Comparison of ENCODE assay signal across 8 cellular contexts in the genomic region with DNA sequence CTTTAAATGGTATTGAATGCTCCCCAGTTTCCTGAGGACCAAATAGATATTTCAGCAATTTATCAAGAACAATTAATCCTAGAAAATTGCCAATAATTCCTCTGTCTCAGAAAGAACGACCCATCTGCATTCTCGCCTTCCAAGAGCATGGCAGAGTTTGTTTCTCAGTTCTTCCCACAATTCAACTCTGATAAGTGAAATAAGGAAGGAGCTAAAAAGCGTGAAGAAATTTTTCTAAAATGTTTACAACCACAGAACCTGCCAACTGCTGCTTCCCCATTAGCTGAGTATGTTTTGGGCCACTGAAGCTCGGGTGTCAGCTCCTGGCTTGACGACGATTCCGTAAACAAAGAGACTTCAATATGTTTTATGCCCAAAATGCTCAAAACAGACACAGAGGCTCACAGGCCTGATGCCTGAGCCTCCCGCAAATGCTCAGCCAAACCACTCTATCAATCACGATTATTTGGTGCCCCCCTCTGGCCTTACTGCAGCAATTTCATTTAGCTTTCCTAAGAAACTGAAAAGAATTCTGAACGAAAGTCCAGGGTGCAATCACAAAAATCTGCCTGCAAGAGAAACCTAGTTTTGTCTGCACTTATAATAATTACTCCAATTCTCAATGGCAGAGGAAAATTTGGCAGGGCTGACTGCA.
DNase-seq lines count a peak whose midpoint lies in the region; ATAC-seq and TF ChIP-seq lines count a peak whose summit lies in the region.

No MANE protein-coding gene starts in this region.

- H3K27ac ChIP-seq in OCI-LY3 (ENCODE audit: low read length): no peak overlapping the region
- H3K27ac ChIP-seq in mesendoderm (ENCODE audit: low read depth, low read length): no peak overlapping the region
- H3K27ac ChIP-seq in colonic mucosa: no peak overlapping the region

- H4K5ac ChIP-seq in mesendoderm (ENCODE audit: low read length): no peak overlapping the region

- TF ChIP-seq CTCF in OCI-LY3 (IDR thresholded peaks at IDR 0.05; ENCODE audit: low read depth, low read length) (peak; percentile 78), colonic mucosa (IDR thresholded peaks at IDR 0.05) (no peak)

- H3K27me3 ChIP-seq in OCI-LY3 (ENCODE audit: low read depth, low read length) (no peaks in the 10 kb centered on the region), mesendoderm (ENCODE audit: insufficient read depth, low read length, poor library complexity) (no peaks in the 10 kb centered on the region), colonic mucosa (no peaks in the 10 kb centered on the region)

- no peak overlapping the region for H2AK5ac ChIP-seq in mesendoderm (ENCODE audit: low read length)

- no peaks in the 10 kb centered on the region for H3K79me1 ChIP-seq in mesendoderm (ENCODE audit: low read length)

- H3K79me2 ChIP-seq in OCI-LY3 (ENCODE audit: low read length) (no peaks in the 10 kb centered on the region), mesendoderm (ENCODE audit: control insufficient read depth, insufficient read depth, low read length) (no peaks in the 10 kb centered on the region)

- ATAC-seq in HG03103 (IDR thresholded peaks at IDR 0.05; ENCODE audit: low read depth, unreplicated experiment) (peak; percentile 60), HG03439 (IDR thresholded peaks at IDR 0.05; ENCODE audit: unreplicated experiment) (no peak)

- no peak overlapping the region for H3K23ac ChIP-seq in mesendoderm (ENCODE audit: low read length)

- H3K56ac ChIP-seq in mesendoderm (ENCODE audit: low read length): peak overlapping the region; percentile 65

- no peak overlapping the region for H2BK5ac ChIP-seq in mesendoderm (ENCODE audit: low read length)

- intact Hi-C loops in colonic mucosa (cut with DNase I): no loop called here

- peak; percentile 75 for DNase-seq in Daoy (ENCODE audit: low read depth)
- DNase-seq in dermis blood vessel endothelial cell: peak; percentile 78
- DNase-seq in mesendoderm: peak; percentile 80
- no peak for DNase-seq in colonic mucosa
- no peak for DNase-seq in DMS79 treated with DMSO at 0.1 percent for 48 hours (lab: John Stamatoyannopoulos, UW)

- WGBS in mesendoderm (ENCODE audit: extremely low coverage, insufficient coverage, low lambda C conversion rate): no CpG with 5 or more reads among the region's 10 CpGs

- H3K4me2 ChIP-seq in OCI-LY3 (ENCODE audit: low read length) (peak overlapping the region; percentile 46), mesendoderm (ENCODE audit: low read length) (no peak overlapping the region)

- peak overlapping the region; percentile 68 for H3K18ac ChIP-seq in mesendoderm (ENCODE audit: low read length)

- H3K36me3 ChIP-seq in OCI-LY3 (replicated peaks; ENCODE audit: low read depth, low read length) (no peaks in the 10 kb centered on the region), mesendoderm (ENCODE audit: control insufficient read depth, insufficient read depth, low read length) (no peaks in the 10 kb centered on the region), colonic mucosa (no peaks in the 10 kb centered on the region)

- no peak overlapping the region for H3K4ac ChIP-seq in mesendoderm (ENCODE audit: low read depth, low read length)

- H3K4me3 ChIP-seq in OCI-LY3 (ENCODE audit: low read length) (peak overlapping the region; percentile 41), mesendoderm (ENCODE audit: low read length) (no peak overlapping the region), colonic mucosa (no peak overlapping the region)

- H2BK120ac ChIP-seq in mesendoderm (ENCODE audit: low read depth, low read length): peak overlapping the region; percentile 28

- H4K20me1 ChIP-seq in OCI-LY3 (ENCODE audit: insufficient read depth, low read length): no peaks in the 10 kb centered on the region

- H3K4me1 ChIP-seq in OCI-LY3 (ENCODE audit: low read length) (peaks cover 7% of the 10 kb centered on the region), mesendoderm (ENCODE audit: control insufficient read depth, low read depth, low read length) (no peaks in the 10 kb centered on the region), colonic mucosa (no peaks in the 10 kb centered on the region)

- no peak overlapping the region for H4K8ac ChIP-seq in mesendoderm (ENCODE audit: low read depth, low read length)

- no peak overlapping the region for H2BK15ac ChIP-seq in mesendoderm (replicated peaks; ENCODE audit: low read depth)

- peak overlapping the region; percentile 26; the same call in 1 of the 2 replicates for H3K9ac ChIP-seq in OCI-LY3 (ENCODE audit: low read length)
- H3K9ac ChIP-seq in mesendoderm (ENCODE audit: low read length): peak overlapping the region; percentile 28
- no peak overlapping the region for H3K9ac ChIP-seq in colonic mucosa (ENCODE audit: low read depth in 2 of 2, low read length in 2 of 2)

- H2AFZ ChIP-seq in OCI-LY3 (ENCODE audit: low read depth, low read length): peak overlapping the region; percentile 78

- H3K9me3 ChIP-seq in OCI-LY3 (ENCODE audit: insufficient read depth, low read length): no peaks in the 10 kb centered on the region
- no peaks in the 10 kb centered on the region for H3K9me3 ChIP-seq in colonic mucosa

Comparison
In these comparisons a context has a peak if more than half of its experiments do, and no peak if none do; other contexts are left out.
1. DNase-seq: peak in Daoy (single experiment), dermis blood vessel endothelial cell (single experiment) and mesendoderm (single experiment); none in colonic mucosa (single experiment) and DMS79 treated with DMSO at 0.1 percent for 48 hours (single experiment).
2. H3K9ac ChIP-seq: peak in OCI-LY3 (single experiment) and mesendoderm (single experiment); none in colonic mucosa (0 of 2).